8 cellular contexts compared by ENCODE assay signal in the genomic region with DNA sequence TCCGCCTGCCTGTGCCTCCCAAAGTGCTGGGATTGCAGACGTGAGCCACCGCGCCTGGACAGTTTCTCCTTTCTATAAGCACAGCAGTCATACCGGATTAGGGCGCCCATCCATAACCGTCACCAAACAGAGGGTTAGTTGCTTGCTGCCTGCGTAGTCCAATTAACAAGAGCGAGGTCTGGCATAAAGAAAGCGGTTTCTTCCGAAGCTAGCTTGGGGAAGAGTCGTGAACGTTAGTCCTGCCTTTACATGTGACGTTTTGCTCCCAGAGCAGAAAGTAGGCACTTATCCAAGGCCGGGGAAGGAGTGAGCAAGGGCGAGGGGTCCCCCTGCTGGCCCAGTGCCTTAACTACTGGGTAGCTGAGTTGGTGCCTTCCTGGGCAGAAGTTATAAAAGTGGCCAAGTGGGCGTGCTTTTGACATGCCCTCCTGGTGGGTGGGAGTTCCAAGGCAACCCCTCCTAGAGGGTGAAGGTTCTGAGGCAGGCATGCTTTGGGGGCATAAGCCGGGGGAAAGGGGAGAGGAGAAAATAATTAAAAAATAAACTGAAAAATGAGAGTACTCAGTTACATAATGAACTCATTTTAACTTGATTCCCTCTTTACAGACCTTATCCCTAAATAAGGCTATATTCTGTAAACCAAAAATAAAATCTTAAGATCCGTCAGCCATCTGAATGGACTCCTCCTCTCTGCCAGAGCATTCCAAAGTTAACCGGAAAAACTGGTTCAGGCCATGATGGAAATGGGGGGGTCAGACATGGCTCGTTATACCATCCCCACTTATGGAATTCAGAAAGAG.
DNase-seq lines count a peak whose midpoint lies in the region; ATAC-seq and TF ChIP-seq lines count a peak whose summit lies in the region.

No MANE protein-coding gene starts in this region.

- H3K4me1 ChIP-seq in SJCRH30 (no peaks in the 10 kb centered on the region), gastroesophageal sphincter (peaks cover 0 to 25% (median 5%) of the 10 kb centered on the region in 3 donors)

- H3K27ac ChIP-seq in SJCRH30 (no peak overlapping the region), gastroesophageal sphincter (peak overlapping the region; percentile 49 to 77 (median 75)), substantia nigra (ENCODE audit: low read depth, low read length, poor library complexity, severe bottlenecking) (peak overlapping the region; percentile 28)

- H3K27me3 ChIP-seq in SJCRH30 (no peaks in the 10 kb centered on the region), gastroesophageal sphincter (no peaks in the 10 kb centered on the region)

- peak in 1 of 2 donors; percentile 11 for TF ChIP-seq POLR2A in gastroesophageal sphincter (IDR thresholded peaks at IDR 0.05)

- TF ChIP-seq CTCF in LNCAP (IDR thresholded peaks at IDR 0.05) (peak; percentile 82), gastroesophageal sphincter (IDR thresholded peaks at IDR 0.05) (peak; percentile 57 to 90 (median 77)), omental fat pad (IDR thresholded peaks at IDR 0.05) (peak in 1 of 3 donors; percentile 67)

- no peaks in the 10 kb centered on the region for H3K9me3 ChIP-seq in SJCRH30 (replicated peaks)
- no peaks in the 10 kb centered on the region for H3K9me3 ChIP-seq in gastroesophageal sphincter

- peak overlapping the region; percentile 24 for H3K4me3 ChIP-seq in SJCRH30
- peak overlapping the region; percentile 49 to 53 for H3K4me3 ChIP-seq in gastroesophageal sphincter

- peak; percentile 68 for ATAC-seq in GM19395 (IDR thresholded peaks at IDR 0.05; ENCODE audit: unreplicated experiment)
- ATAC-seq in gastroesophageal sphincter = peak; percentile 92
- peak; percentile 97 for ATAC-seq in omental fat pad (ENCODE audit: low FRiP score)

- H3K36me3 ChIP-seq in SJCRH30 (no peaks in the 10 kb centered on the region), gastroesophageal sphincter (no peaks in the 10 kb centered on the region)

- DNase-seq in AML-193 (lab: John Stamatoyannopoulos, UW) (peak; percentile 72 to 75), SJCRH30 (peak; percentile 78 to 86), omental fat pad (ENCODE audit: low spot score) (peak; percentile 78), substantia nigra (lab: John Stamatoyannopoulos, UW) (peak; percentile 12 to 89 (median 75))
- DNase-seq in activated naive CD4-positive, alpha-beta T cell (lab: John Stamatoyannopoulos, UW) = peak; percentile 36 to 49 (median 46)

- TF ChIP-seq EP300 in gastroesophageal sphincter (IDR thresholded peaks at IDR 0.05) = no peak

- 9 to 10% methylated on average over 5 to 18 of the region's 21 CpGs for WGBS in gastroesophageal sphincter (ENCODE audit: low coverage in 1 of 2), 2 donors
